9 cellular contexts compared by ENCODE assay signal in the genomic region with DNA sequence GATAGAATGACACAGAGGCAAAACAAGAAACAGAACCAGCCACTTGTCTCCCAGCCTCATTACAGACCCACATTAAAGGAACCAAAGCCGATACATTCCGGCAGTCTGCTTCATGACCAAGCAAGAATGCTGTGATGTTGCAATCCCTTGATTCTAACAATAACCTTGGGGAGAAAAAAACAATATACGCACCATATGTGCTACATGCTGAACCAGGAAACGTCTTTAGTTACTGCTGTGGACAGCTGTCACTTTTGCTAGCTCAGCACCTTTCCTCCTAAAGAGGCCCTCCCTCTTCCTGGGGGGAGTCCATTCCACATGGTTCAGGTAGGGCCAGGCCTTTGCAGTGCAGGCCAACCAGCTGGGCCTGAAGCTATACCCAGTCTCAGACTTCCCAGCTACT.
A peak's percentile ranks its signal among the peaks of the same experiment; 100 is the strongest.
DNase-seq lines count a peak whose midpoint lies in the region; ATAC-seq and TF ChIP-seq lines count a peak whose summit lies in the region.
"Had no signal": no experiment of that assay in that cellular context is flagged by ENCODE, and none has a peak within 500 bp of the region (broad histone marks: within the 10 kb centered on the region; RNA-seq: fewer than 3 reads in every experiment).

No MANE protein-coding gene starts in this region.

- peak; percentile 69 for DNase-seq in AG08396 (ENCODE audit: low spot score)
- peak; percentile 19 for DNase-seq in NCI-H82 treated with DMSO at 0.1 percent for 48 hours (lab: John Stamatoyannopoulos, UW; ENCODE audit: unreplicated experiment)
- peak; percentile 8 for DNase-seq in endothelial cell (ENCODE audit: low spot score)
- DNase-seq in mucosa of descending colon = peak in 1 of 3 donors; percentile 22
- DNase-seq in stimulated activated effector memory CD8-positive, alpha-beta T cell treated with anti-CD3 and anti-CD28 coated beads, Interleukin-12 subunit alpha, Interleukin-12 subunit beta, amount 100 ng/mL, for 72 hours (ENCODE audit: low spot score in 2 of 2) = no peak
- no peak for DNase-seq in stimulated activated CD4-positive, alpha-beta T cell treated with anti-CD3 and anti-CD28 coated beads, Interleukin-1b, Interleukin-23, amount 100 ng/mL, for 48 hours

- H3K4me1 ChIP-seq in mucosa of descending colon (ENCODE audit: low read depth) = no peaks in the 10 kb centered on the region

- no peak overlapping the region for H3K4me3 Mint-ChIP-seq in endothelial cell (ENCODE audit: unreplicated experiment)
- no peak overlapping the region for H3K4me3 Mint-ChIP-seq in stimulated activated effector memory CD8-positive, alpha-beta T cell treated with anti-CD3 and anti-CD28 coated beads, Interleukin-12 subunit alpha, Interleukin-12 subunit beta, amount 100 ng/mL, for 72 hours
- H3K4me3 Mint-ChIP-seq: IgD-negative memory B cell had no signal

- H3K9me3 ChIP-seq in mucosa of descending colon = no peaks in the 10 kb centered on the region

- no peaks in the 10 kb centered on the region for H3K27me3 Mint-ChIP-seq in endothelial cell (ENCODE audit: unreplicated experiment)
- H3K27me3 Mint-ChIP-seq: IgD-negative memory B cell had no signal

- peaks cover 16% of the 10 kb centered on the region for H3K4me1 Mint-ChIP-seq in endothelial cell (ENCODE audit: unreplicated experiment)
- H3K4me1 Mint-ChIP-seq in stimulated activated effector memory CD8-positive, alpha-beta T cell treated with anti-CD3 and anti-CD28 coated beads, Interleukin-12 subunit alpha, Interleukin-12 subunit beta, amount 100 ng/mL, for 72 hours = no peaks in the 10 kb centered on the region

- H3K36me3 Mint-ChIP-seq in endothelial cell (ENCODE audit: low read depth, unreplicated experiment) = no peaks in the 10 kb centered on the region
- no peaks in the 10 kb centered on the region for H3K36me3 Mint-ChIP-seq in stimulated activated effector memory CD8-positive, alpha-beta T cell treated with anti-CD3 and anti-CD28 coated beads, Interleukin-12 subunit alpha, Interleukin-12 subunit beta, amount 100 ng/mL, for 72 hours
- H3K36me3 Mint-ChIP-seq: IgD-negative memory B cell had no signal

- no peaks in the 10 kb centered on the region for H3K36me3 ChIP-seq in mucosa of descending colon (ENCODE audit: low read depth)

- TF ChIP-seq CTCF in endothelial cell (IDR thresholded peaks at IDR 0.05; ENCODE audit: unreplicated experiment) (no peak), mucosa of descending colon (IDR thresholded peaks at IDR 0.05) (no peak)

- H3K4me3 ChIP-seq in mucosa of descending colon = no peak overlapping the region

- ATAC-seq in mucosa of descending colon (peak; percentile 82), GM19397 (IDR thresholded peaks at IDR 0.05; ENCODE audit: unreplicated experiment) (no peak), HG03432 (IDR thresholded peaks at IDR 0.05; ENCODE audit: unreplicated experiment) (no peak)
- ATAC-seq in stimulated activated effector memory CD8-positive, alpha-beta T cell treated with anti-CD3 and anti-CD28 coated beads, Interleukin-12 subunit alpha, Interleukin-12 subunit beta, amount 100 ng/mL, for 72 hours = no peak

- H3K27ac Mint-ChIP-seq in endothelial cell (ENCODE audit: unreplicated experiment) = peak overlapping the region; percentile 88
- no peak overlapping the region for H3K27ac Mint-ChIP-seq in stimulated activated effector memory CD8-positive, alpha-beta T cell treated with anti-CD3 and anti-CD28 coated beads, Interleukin-12 subunit alpha, Interleukin-12 subunit beta, amount 100 ng/mL, for 72 hours
- H3K27ac Mint-ChIP-seq: IgD-negative memory B cell had no signal

- H3K9me3 Mint-ChIP-seq in endothelial cell (ENCODE audit: unreplicated experiment) = no peaks in the 10 kb centered on the region
- peaks cover 4% of the 10 kb centered on the region for H3K9me3 Mint-ChIP-seq in stimulated activated effector memory CD8-positive, alpha-beta T cell treated with anti-CD3 and anti-CD28 coated beads, Interleukin-12 subunit alpha, Interleukin-12 subunit beta, amount 100 ng/mL, for 72 hours

- intact Hi-C loops in mucosa of descending colon (cut with DNase I, micrococcal nuclease) = no loop called here

Comparison
In these comparisons a context has a peak if more than half of its experiments do, and no peak if none do; other contexts are left out.
1. DNase-seq: peak in AG08396 (single experiment), NCI-H82 treated with DMSO at 0.1 percent for 48 hours (single experiment) and endothelial cell (single experiment); none in stimulated activated effector memory CD8-positive, alpha-beta T cell treated with anti-CD3 and anti-CD28 coated beads, Interleukin-12 subunit alpha, Interleukin-12 subunit beta, amount 100 ng/mL, for 72 hours (0 of 2) and stimulated activated CD4-positive, alpha-beta T cell treated with anti-CD3 and anti-CD28 coated beads, Interleukin-1b, Interleukin-23, amount 100 ng/mL, for 48 hours (single experiment).